2 cellular contexts compared by ENCODE assay signal in the genomic region with DNA sequence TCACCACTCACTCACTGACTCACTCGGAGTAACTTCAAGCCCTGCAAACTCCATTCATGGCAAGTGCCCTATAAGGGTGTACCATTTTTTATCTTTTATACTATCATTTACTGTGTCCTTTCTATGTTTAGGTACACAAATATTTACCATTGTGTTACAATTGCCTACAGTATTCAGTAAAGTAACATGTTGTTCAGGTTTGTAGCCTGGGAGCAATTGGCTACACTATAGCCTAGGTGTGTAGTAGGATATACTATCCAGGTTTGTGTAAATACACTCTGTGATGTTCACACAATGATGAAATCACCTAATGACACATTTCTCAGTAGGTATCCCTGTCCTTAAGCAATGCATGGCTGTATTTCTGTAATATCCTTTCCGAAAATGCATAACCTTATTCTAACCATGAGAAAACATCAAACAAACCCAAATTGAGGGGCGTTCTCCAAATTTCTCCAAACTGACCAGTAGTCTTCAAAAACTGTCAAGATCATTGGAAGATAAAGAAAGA.
TF ChIP-seq lines count a peak whose summit lies in the region.

No MANE protein-coding gene starts in this region.

TF ChIP-seq in HepG2, 621 proteins besides CTCF, POLR2A, EP300 and RAD21 (continues in another document):
- TF ChIP-seq ZFYVE20 (CRISPR knock-in tag; IDR thresholded peaks at IDR 0.05; ENCODE audit: borderline replicate concordance, low read depth): no peak
- no peak for TF ChIP-seq ZNF704 (CRISPR knock-in tag; IDR thresholded peaks at IDR 0.05; ENCODE audit: borderline replicate concordance)
- no peak for TF ChIP-seq JDP2 (CRISPR knock-in tag; IDR thresholded peaks at IDR 0.05; ENCODE audit: borderline replicate concordance)
- TF ChIP-seq, protein P1, sequence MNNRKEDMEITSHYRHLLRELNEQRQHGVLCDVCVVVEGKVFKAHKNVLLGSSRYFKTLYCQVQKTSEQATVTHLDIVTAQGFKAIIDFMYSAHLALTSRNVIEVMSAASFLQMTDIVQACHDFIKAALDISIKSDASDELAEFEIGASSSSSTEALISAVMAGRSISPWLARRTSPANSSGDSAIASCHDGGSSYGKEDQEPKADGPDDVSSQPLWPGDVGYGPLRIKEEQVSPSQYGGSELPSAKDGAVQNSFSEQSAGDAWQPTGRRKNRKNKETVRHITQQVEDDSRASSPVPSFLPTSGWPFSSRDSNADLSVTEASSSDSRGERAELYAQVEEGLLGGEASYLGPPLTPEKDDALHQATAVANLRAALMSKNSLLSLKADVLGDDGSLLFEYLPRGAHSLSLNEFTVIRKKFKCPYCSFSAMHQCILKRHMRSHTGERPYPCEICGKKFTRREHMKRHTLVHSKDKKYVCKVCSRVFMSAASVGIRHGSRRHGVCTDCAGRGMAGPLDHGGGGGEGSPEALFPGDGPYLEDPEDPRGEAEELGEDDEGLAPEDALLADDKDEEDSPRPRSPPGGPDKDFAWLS (CRISPR knock-in tag; IDR thresholded peaks at IDR 0.05; ENCODE audit: borderline replicate concordance): no peak
- no peak for TF ChIP-seq MTF2 (CRISPR knock-in tag; IDR thresholded peaks at IDR 0.05; ENCODE audit: borderline replicate concordance)
- TF ChIP-seq ZNF326 (CRISPR knock-in tag; IDR thresholded peaks at IDR 0.05; ENCODE audit: borderline replicate concordance): no peak
- TF ChIP-seq MBD4 (IDR thresholded peaks at IDR 0.05; ENCODE audit: borderline replicate concordance, low read length): no peak
- TF ChIP-seq ZNF576 (CRISPR knock-in tag; IDR thresholded peaks at IDR 0.05): no peak
- no peak for TF ChIP-seq ZNF496 (CRISPR knock-in tag; IDR thresholded peaks at IDR 0.05; ENCODE audit: insufficient replicate concordance)
- no peak for TF ChIP-seq ATF1 (CRISPR knock-in tag; IDR thresholded peaks at IDR 0.05)
- TF ChIP-seq, protein P2, sequence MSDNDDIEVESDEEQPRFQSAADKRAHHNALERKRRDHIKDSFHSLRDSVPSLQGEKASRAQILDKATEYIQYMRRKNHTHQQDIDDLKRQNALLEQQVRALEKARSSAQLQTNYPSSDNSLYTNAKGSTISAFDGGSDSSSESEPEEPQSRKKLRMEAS (IDR thresholded peaks at IDR 0.05): no peak
- TF ChIP-seq XBP1 (CRISPR knock-in tag; IDR thresholded peaks at IDR 0.05): no peak
- no peak for TF ChIP-seq ZSCAN29 (CRISPR knock-in tag; conservative IDR thresholded peaks at IDR 0.05)
- no peak for TF ChIP-seq ZSCAN20 (CRISPR knock-in tag; IDR thresholded peaks at IDR 0.05; ENCODE audit: borderline replicate concordance)
- TF ChIP-seq ZNF564 (CRISPR knock-in tag; IDR thresholded peaks at IDR 0.05): no peak
- no peak for TF ChIP-seq GTF2F1 (IDR thresholded peaks at IDR 0.05; ENCODE audit: low read length)
- no peak for TF ChIP-seq NCOR1 (IDR thresholded peaks at IDR 0.05; ENCODE audit: borderline replicate concordance, low read length)
- 0 out of 2 replicates have a peak, but pooled peaks have one; percentile 7 for TF ChIP-seq GATAD2A (CRISPR knock-in tag; IDR thresholded peaks at IDR 0.05)
- TF ChIP-seq ZNF3 (CRISPR knock-in tag; IDR thresholded peaks at IDR 0.05): no peak
- no peak for TF ChIP-seq ZNF160 (CRISPR knock-in tag; IDR thresholded peaks at IDR 0.05)
- no peak for TF ChIP-seq HNRNPH1 (optimal IDR thresholded peaks at IDR 0.05; ENCODE audit: low read depth, low read length)
- no peak for TF ChIP-seq ZNF572 (CRISPR knock-in tag; IDR thresholded peaks at IDR 0.05)
- TF ChIP-seq ZNF17 (CRISPR knock-in tag; IDR thresholded peaks at IDR 0.05): no peak
- TF ChIP-seq, protein P3, sequence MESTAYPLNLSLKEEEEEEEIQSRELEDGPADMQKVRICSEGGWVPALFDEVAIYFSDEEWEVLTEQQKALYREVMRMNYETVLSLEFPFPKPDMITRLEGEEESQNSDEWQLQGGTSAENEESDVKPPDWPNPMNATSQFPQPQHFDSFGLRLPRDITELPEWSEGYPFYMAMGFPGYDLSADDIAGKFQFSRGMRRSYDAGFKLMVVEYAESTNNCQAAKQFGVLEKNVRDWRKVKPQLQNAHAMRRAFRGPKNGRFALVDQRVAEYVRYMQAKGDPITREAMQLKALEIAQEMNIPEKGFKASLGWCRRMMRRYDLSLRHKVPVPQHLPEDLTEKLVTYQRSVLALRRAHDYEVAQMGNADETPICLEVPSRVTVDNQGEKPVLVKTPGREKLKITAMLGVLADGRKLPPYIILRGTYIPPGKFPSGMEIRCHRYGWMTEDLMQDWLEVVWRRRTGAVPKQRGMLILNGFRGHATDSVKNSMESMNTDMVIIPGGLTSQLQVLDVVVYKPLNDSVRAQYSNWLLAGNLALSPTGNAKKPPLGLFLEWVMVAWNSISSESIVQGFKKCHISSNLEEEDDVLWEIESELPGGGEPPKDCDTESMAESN (CRISPR knock-in tag; conservative IDR thresholded peaks at IDR 0.05): no peak
- TF ChIP-seq, protein P4, sequence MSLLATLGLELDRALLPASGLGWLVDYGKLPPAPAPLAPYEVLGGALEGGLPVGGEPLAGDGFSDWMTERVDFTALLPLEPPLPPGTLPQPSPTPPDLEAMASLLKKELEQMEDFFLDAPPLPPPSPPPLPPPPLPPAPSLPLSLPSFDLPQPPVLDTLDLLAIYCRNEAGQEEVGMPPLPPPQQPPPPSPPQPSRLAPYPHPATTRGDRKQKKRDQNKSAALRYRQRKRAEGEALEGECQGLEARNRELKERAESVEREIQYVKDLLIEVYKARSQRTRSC (CRISPR knock-in tag; IDR thresholded peaks at IDR 0.05; ENCODE audit: low read depth): no peak
- TF ChIP-seq ZZZ3 (CRISPR knock-in tag; IDR thresholded peaks at IDR 0.05; ENCODE audit: borderline replicate concordance): no peak
- no peak for TF ChIP-seq TGIF2 (CRISPR knock-in tag; IDR thresholded peaks at IDR 0.05)
- TF ChIP-seq SIX1 (CRISPR knock-in tag; IDR thresholded peaks at IDR 0.05; ENCODE audit: borderline replicate concordance): no peak
- TF ChIP-seq ZNF432 (CRISPR knock-in tag; IDR thresholded peaks at IDR 0.05; ENCODE audit: borderline replicate concordance): no peak

TF ChIP-seq in K562, 482 proteins besides CTCF, POLR2A, EP300 and RAD21 (continues in another document):
- TF ChIP-seq, protein P5, sequence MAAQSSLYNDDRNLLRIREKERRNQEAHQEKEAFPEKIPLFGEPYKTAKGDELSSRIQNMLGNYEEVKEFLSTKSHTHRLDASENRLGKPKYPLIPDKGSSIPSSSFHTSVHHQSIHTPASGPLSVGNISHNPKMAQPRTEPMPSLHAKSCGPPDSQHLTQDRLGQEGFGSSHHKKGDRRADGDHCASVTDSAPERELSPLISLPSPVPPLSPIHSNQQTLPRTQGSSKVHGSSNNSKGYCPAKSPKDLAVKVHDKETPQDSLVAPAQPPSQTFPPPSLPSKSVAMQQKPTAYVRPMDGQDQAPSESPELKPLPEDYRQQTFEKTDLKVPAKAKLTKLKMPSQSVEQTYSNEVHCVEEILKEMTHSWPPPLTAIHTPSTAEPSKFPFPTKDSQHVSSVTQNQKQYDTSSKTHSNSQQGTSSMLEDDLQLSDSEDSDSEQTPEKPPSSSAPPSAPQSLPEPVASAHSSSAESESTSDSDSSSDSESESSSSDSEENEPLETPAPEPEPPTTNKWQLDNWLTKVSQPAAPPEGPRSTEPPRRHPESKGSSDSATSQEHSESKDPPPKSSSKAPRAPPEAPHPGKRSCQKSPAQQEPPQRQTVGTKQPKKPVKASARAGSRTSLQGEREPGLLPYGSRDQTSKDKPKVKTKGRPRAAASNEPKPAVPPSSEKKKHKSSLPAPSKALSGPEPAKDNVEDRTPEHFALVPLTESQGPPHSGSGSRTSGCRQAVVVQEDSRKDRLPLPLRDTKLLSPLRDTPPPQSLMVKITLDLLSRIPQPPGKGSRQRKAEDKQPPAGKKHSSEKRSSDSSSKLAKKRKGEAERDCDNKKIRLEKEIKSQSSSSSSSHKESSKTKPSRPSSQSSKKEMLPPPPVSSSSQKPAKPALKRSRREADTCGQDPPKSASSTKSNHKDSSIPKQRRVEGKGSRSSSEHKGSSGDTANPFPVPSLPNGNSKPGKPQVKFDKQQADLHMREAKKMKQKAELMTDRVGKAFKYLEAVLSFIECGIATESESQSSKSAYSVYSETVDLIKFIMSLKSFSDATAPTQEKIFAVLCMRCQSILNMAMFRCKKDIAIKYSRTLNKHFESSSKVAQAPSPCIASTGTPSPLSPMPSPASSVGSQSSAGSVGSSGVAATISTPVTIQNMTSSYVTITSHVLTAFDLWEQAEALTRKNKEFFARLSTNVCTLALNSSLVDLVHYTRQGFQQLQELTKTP (IDR thresholded peaks at IDR 0.05; ENCODE audit: low read depth in 1 of 2, partially characterized antibody in 2 of 2): no peak
- TF ChIP-seq ZBTB40 (IDR thresholded peaks at IDR 0.05) (no peak), ZBTB40 (CRISPR knock-in tag; IDR thresholded peaks at IDR 0.05) (no peak), ZNF699 (CRISPR knock-in tag; IDR thresholded peaks at IDR 0.05; ENCODE audit: insufficient replicate concordance) (no peak), IFI16 (CRISPR knock-in tag; IDR thresholded peaks at IDR 0.05) (no peak), CTBP1 (IDR thresholded peaks at IDR 0.05; ENCODE audit: borderline replicate concordance) (no peak), TAL1 (IDR thresholded peaks at IDR 0.05) (no peak), HDAC3 (IDR thresholded peaks at IDR 0.05; ENCODE audit: borderline replicate concordance, partially characterized antibody) (no peak), TSC22D4 (tag; IDR thresholded peaks at IDR 0.05) (no peak), CBX1 (IDR thresholded peaks at IDR 0.05; ENCODE audit: low read depth) (no peak), CHD4 (IDR thresholded peaks at IDR 0.05; ENCODE audit: insufficient read depth, insufficient replicate concordance, low read depth, low read length, poor library complexity, severe bottlenecking) (no peak), ETV5 (CRISPR knock-in tag; IDR thresholded peaks at IDR 0.05; ENCODE audit: low read depth) (no peak), ZNF668 (CRISPR knock-in tag; IDR thresholded peaks at IDR 0.05) (no peak)
- TF ChIP-seq, protein P6, sequence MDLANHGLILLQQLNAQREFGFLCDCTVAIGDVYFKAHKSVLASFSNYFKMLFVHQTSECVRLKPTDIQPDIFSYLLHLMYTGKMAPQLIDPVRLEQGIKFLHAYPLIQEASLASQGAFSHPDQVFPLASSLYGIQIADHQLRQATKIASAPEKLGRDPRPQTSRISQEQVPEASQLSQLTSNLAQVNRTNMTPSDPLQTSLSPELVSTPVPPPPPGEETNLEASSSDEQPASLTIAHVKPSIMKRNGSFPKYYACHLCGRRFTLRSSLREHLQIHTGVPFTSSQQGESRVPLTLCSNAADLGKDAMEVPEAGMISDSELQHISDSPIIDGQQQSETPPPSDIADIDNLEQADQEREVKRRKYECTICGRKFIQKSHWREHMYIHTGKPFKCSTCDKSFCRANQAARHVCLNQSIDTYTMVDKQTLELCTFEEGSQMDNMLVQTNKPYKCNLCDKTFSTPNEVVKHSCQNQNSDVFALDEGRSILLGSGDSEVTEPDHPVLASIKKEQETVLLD (IDR thresholded peaks at IDR 0.05): no peak
- TF ChIP-seq, protein P7, sequence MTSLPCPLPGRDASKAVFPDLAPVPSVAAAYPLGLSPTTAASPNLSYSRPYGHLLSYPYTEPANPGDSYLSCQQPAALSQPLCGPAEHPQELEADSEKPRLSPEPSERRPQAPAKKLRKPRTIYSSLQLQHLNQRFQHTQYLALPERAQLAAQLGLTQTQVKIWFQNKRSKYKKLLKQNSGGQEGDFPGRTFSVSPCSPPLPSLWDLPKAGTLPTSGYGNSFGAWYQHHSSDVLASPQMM (CRISPR knock-in tag; IDR thresholded peaks at IDR 0.05): no peak
